ENCODE assay signal across 8 cellular contexts in the genomic region with DNA sequence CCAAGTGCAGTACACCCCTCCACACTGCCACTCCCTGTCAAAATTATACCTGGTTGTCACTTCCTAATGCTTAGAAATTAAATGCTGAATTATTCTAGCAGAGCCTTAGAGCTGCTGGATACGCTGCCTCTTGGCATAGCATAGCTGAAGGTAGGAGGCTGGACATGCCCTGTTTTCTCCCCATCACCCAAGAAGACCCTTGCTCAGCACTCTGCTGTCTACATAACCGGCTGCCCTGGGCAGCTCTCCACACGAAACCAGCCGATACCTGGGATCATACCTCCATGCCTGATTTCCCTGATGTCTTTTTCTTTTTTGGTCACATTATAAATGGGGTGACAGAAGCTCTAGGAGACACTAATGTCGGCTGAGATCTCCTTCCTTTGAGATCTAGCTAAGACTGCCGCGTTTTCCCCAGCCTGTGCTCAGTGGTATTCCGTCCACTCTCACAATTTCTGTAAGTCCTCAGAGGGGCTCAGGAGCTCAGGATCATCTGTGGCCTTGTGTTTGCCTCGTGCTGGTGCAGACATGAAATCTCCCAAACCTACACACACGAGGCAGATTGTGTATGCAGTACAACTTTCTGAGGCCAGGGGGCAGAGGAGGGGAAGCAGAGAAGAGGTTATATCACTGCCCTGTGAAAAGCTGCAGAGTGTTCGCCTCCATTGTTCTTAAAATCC. TPM values are rescaled to one million over a fixed set of nuclear protein-coding genes. Genes with fewer than 3 reads are reported as not detected.
A peak's percentile ranks its signal among the peaks of the same experiment; 100 is the strongest.
DNase-seq lines count a peak whose midpoint lies in the region; ATAC-seq, FAIRE-seq and TF ChIP-seq lines count a peak whose summit lies in the region.

No MANE protein-coding gene starts in this region.

- H3K27ac ChIP-seq in 22Rv1 (no peak overlapping the region), left ventricle myocardium inferior (replicated peaks) (no peak overlapping the region)

- DNase-seq in GM12891 (ENCODE audit: insufficient read length, low spot score) (no peak), NCI-H1105 (lab: John Stamatoyannopoulos, UW) (peak; percentile 32), SK-N-DZ (ENCODE audit: low spot score) (peak; percentile 74), left ventricle myocardium inferior (peak; percentile 46), retinal pigment epithelial cell (ENCODE audit: low read depth) (peak; percentile 19)
- DNase-seq in activated naive CD8-positive, alpha-beta T cell treated with anti-CD3 and anti-CD28 coated beads, Interleukin-2, amount 50 U/mL, for 24 hours, result peak; percentile 71

- peak; percentile 88 for ATAC-seq in activated naive CD8-positive, alpha-beta T cell treated with anti-CD3 and anti-CD28 coated beads, Interleukin-2, amount 50 U/mL, for 24 hours
- ATAC-seq in HG03045 (IDR thresholded peaks at IDR 0.05; ENCODE audit: unreplicated experiment), result no peak

- H3K27me3 Mint-ChIP-seq in activated naive CD8-positive, alpha-beta T cell treated with anti-CD3 and anti-CD28 coated beads, Interleukin-2, amount 50 U/mL, for 24 hours, result peaks cover 4% of the 10 kb centered on the region

- TF ChIP-seq CTCF in 22Rv1 (IDR thresholded peaks at IDR 0.05) (peak; percentile 77), left ventricle myocardium inferior (IDR thresholded peaks at IDR 0.05; ENCODE audit: borderline replicate concordance) (peak; percentile 80), retinal pigment epithelial cell (conservative IDR thresholded peaks at IDR 0.05; ENCODE audit: low read depth, low read length) (peak; percentile 87)

- H3K4me1 Mint-ChIP-seq in activated naive CD8-positive, alpha-beta T cell treated with anti-CD3 and anti-CD28 coated beads, Interleukin-2, amount 50 U/mL, for 24 hours, result peaks cover 10% of the 10 kb centered on the region

- H3K9me3 Mint-ChIP-seq in activated naive CD8-positive, alpha-beta T cell treated with anti-CD3 and anti-CD28 coated beads, Interleukin-2, amount 50 U/mL, for 24 hours, result no peaks in the 10 kb centered on the region

- no peak for TF ChIP-seq POLR2A in GM12891 (IDR thresholded peaks at IDR 0.05; ENCODE audit: low read depth, low read length)

- H3K36me3 Mint-ChIP-seq in activated naive CD8-positive, alpha-beta T cell treated with anti-CD3 and anti-CD28 coated beads, Interleukin-2, amount 50 U/mL, for 24 hours (ENCODE audit: low read depth), result no peaks in the 10 kb centered on the region

- H3K4me3 ChIP-seq in left ventricle myocardium inferior (no peak overlapping the region), retinal pigment epithelial cell (ENCODE audit: low read length) (no peak overlapping the region)

- H3K4me1 ChIP-seq in left ventricle myocardium inferior, result peaks cover 3% of the 10 kb centered on the region

- no peaks in the 10 kb centered on the region for H3K36me3 ChIP-seq in left ventricle myocardium inferior

- H3K27ac Mint-ChIP-seq in activated naive CD8-positive, alpha-beta T cell treated with anti-CD3 and anti-CD28 coated beads, Interleukin-2, amount 50 U/mL, for 24 hours, result peak overlapping the region; percentile 25

- H3K4me3 Mint-ChIP-seq in activated naive CD8-positive, alpha-beta T cell treated with anti-CD3 and anti-CD28 coated beads, Interleukin-2, amount 50 U/mL, for 24 hours, result no peak overlapping the region

- intact Hi-C loops in left ventricle myocardium inferior (cut with micrococcal nuclease), result no loop called here

- no peaks in the 10 kb centered on the region for H3K27me3 ChIP-seq in left ventricle myocardium inferior (ENCODE audit: low read depth)

- peak; percentile 77 for FAIRE-seq in GM12891 (lab: Jason Lieb, UNC)

- H3K9me3 ChIP-seq in left ventricle myocardium inferior (replicated peaks), result no peaks in the 10 kb centered on the region

TF ChIP-seq in GM12891, 5 proteins besides CTCF, POLR2A, EP300 and RAD21:
- TF ChIP-seq PAX5 (IDR thresholded peaks at IDR 0.05; ENCODE audit: insufficient read depth, low read length, severe bottlenecking), result no peak
- no peak for TF ChIP-seq SPI1 (IDR thresholded peaks at IDR 0.05; ENCODE audit: low read depth, low read length)
- no peak for TF ChIP-seq POLR2AphosphoS5 (IDR thresholded peaks at IDR 0.05; ENCODE audit: low read depth, low read length)
- no peak for TF ChIP-seq TAF1 (IDR thresholded peaks at IDR 0.05; ENCODE audit: low read depth, low read length)
- no peak for TF ChIP-seq POU2F2 (IDR thresholded peaks at IDR 0.05; ENCODE audit: low read depth, low read length)

RNA-seq across cellular contexts. Expression of a gene that starts 13.5 kb away (rescaled TPM):
- polyA plus RNA-seq in GM12891 (2012; ENCODE audit: low read depth, missing spikeins), result 21.2 TPM
- 3.5 and 7.8 TPM in 2 replicates for polyA plus RNA-seq in SK-N-DZ (2014; cell fraction: cytosol; rRNA removed)
- polyA plus RNA-seq in SK-N-DZ (2014; cell fraction: nucleus; rRNA removed), result 30.0 and 44.7 TPM in 2 replicates
- 0.55 TPM for total RNA-seq in left ventricle myocardium inferior

RNA-seq across cellular contexts. Expression of a gene that starts 30.4 kb away (rescaled TPM):
- polyA plus RNA-seq in GM12891 (2012; ENCODE audit: low read depth, missing spikeins), result 5.0 TPM
- 1.0 and 1.6 TPM in 2 replicates for polyA plus RNA-seq in SK-N-DZ (2014; cell fraction: cytosol; rRNA removed)
- polyA plus RNA-seq in SK-N-DZ (2014; cell fraction: nucleus; rRNA removed), result 4.5 and 15.1 TPM in 2 replicates
- 1.8 TPM for total RNA-seq in left ventricle myocardium inferior

RNA-seq across cellular contexts. Expression of a gene that starts 36.1 kb away (rescaled TPM):
- 52.0 TPM for polyA plus RNA-seq in GM12891 (2012; ENCODE audit: low read depth, missing spikeins)
- polyA plus RNA-seq in SK-N-DZ (2014; cell fraction: cytosol; rRNA removed), result 80.4 and 85.8 TPM in 2 replicates
- polyA plus RNA-seq in SK-N-DZ (2014; cell fraction: nucleus; rRNA removed), result 228 and 251 TPM in 2 replicates
- total RNA-seq in left ventricle myocardium inferior, result 65.2 TPM

RNA-seq across cellular contexts. Expression of a gene that starts 54.0 kb away (rescaled TPM):
- 373 TPM for polyA plus RNA-seq in GM12891 (2012; ENCODE audit: low read depth, missing spikeins)
- polyA plus RNA-seq in SK-N-DZ (2014; cell fraction: cytosol; rRNA removed), result 409 and 432 TPM in 2 replicates
- polyA plus RNA-seq in SK-N-DZ (2014; cell fraction: nucleus; rRNA removed), result 302 and 505 TPM in 2 replicates
- 1,153 TPM for total RNA-seq in left ventricle myocardium inferior
